18 cellular contexts compared by ENCODE assay signal in genomic region chr15:66809664-66810063, GRCh38.
DNase-seq lines count a peak whose midpoint lies in the region; ATAC-seq and TF ChIP-seq lines count a peak whose summit lies in the region.
"Had no signal": no experiment of that assay in that cellular context is flagged by ENCODE, and none has a peak within 500 bp of the region (broad histone marks: within the 10 kb centered on the region; RNA-seq: fewer than 3 reads in every experiment).

No MANE protein-coding gene starts in this region.

- H3K27me3 Mint-ChIP-seq in endodermal cell (ENCODE audit: insufficient read depth) = no peaks in the 10 kb centered on the region

- ATAC-seq in RWPE2 (ENCODE audit: low read depth) = no peak
- ATAC-seq in sciatic nerve = no peak
- ATAC-seq: CD8-positive, alpha-beta T cell; GM23338; HCT116 had no signal

- H3K9me3 Mint-ChIP-seq in endodermal cell = peaks cover 27% of the 10 kb centered on the region
- H3K9me3 Mint-ChIP-seq: CD8-positive, alpha-beta T cell had no signal

- no peak overlapping the region for H3K27ac Mint-ChIP-seq in endodermal cell
- H3K27ac Mint-ChIP-seq: CD4-positive, CD25-positive, alpha-beta regulatory T cell; CD8-positive, alpha-beta T cell; GM23338; H9; HFFc6 had no signal

- H3K36me3 ChIP-seq in RWPE2 (ENCODE audit: low read depth) (no peaks in the 10 kb centered on the region), endodermal cell (ENCODE audit: control insufficient read depth, insufficient read depth, low read length) (no peaks in the 10 kb centered on the region), Peyer's patch (no peaks in the 10 kb centered on the region), colonic mucosa (no peaks in the 10 kb centered on the region)
- H3K36me3 ChIP-seq: BLaER1 had no signal

- no peak overlapping the region for H3K9ac ChIP-seq in endodermal cell (ENCODE audit: extremely low read depth, low read length, poor library complexity, severe bottlenecking)
- no peak overlapping the region for H3K9ac ChIP-seq in colonic mucosa (ENCODE audit: low read depth in 2 of 2, low read length in 2 of 2)
- H3K9ac ChIP-seq: BLaER1 had no signal

- TF ChIP-seq CTCF in RWPE2 (IDR thresholded peaks at IDR 0.05; ENCODE audit: poor library complexity, severe bottlenecking) = no peak
- no peak for TF ChIP-seq CTCF in endodermal cell (conservative IDR thresholded peaks at IDR 0.05)
- no peak for TF ChIP-seq CTCF in Peyer's patch (IDR thresholded peaks at IDR 0.05)
- TF ChIP-seq CTCF in colonic mucosa (IDR thresholded peaks at IDR 0.05) = no peak

- intact Hi-C loops in sciatic nerve (cut with DNase I) = no loop called here
- intact Hi-C loops in colonic mucosa (cut with DNase I) = no loop called here

- H3K27ac ChIP-seq in RWPE2 (ENCODE audit: poor library complexity, severe bottlenecking) (no peak overlapping the region), endodermal cell (ENCODE audit: low read depth, low read length) (no peak overlapping the region), Peyer's patch (no peak overlapping the region), colonic mucosa (no peak overlapping the region)
- H3K27ac ChIP-seq: BLaER1, C4-2B had no signal

- H3K4me3 ChIP-seq in RWPE2 (ENCODE audit: severe bottlenecking) (no peak overlapping the region), endodermal cell (ENCODE audit: low read length) (no peak overlapping the region), Peyer's patch (no peak overlapping the region), colonic mucosa (no peak overlapping the region)
- H3K4me3 ChIP-seq: BLaER1, GM23338 had no signal

- H3K4me3 Mint-ChIP-seq in endodermal cell = no peak overlapping the region
- H3K4me3 Mint-ChIP-seq: CD4-positive, CD25-positive, alpha-beta regulatory T cell; CD8-positive, alpha-beta T cell; GM23338; H9; HFFc6 had no signal

- H3K4me1 Mint-ChIP-seq in endodermal cell = no peaks in the 10 kb centered on the region
- H3K4me1 Mint-ChIP-seq: CD4-positive, CD25-positive, alpha-beta regulatory T cell had no signal

- 94 to 95% methylated on average over 4 of the region's 4 CpGs for WGBS in endodermal cell (ENCODE audit: insufficient coverage in 1 of 2, insufficient read length in 1 of 2), 2 experiments

- no peaks in the 10 kb centered on the region for H3K36me3 Mint-ChIP-seq in endodermal cell (ENCODE audit: low read depth)
- H3K36me3 Mint-ChIP-seq: CD4-positive, CD25-positive, alpha-beta regulatory T cell; CD8-positive, alpha-beta T cell had no signal

- H3K9me3 ChIP-seq in RWPE2 (ENCODE audit: severe bottlenecking) (peaks cover 4% of the 10 kb centered on the region), endodermal cell (ENCODE audit: control insufficient read depth, low read length) (peaks cover 13% of the 10 kb centered on the region), Peyer's patch (peaks cover 0 to 7% (median 3%) of the 10 kb centered on the region in 4 donors), colonic mucosa (no peaks in the 10 kb centered on the region)

- H3K27me3 ChIP-seq in RWPE2 (ENCODE audit: insufficient read depth, poor library complexity, severe bottlenecking) = no peaks in the 10 kb centered on the region
- no peaks in the 10 kb centered on the region for H3K27me3 ChIP-seq in endodermal cell (ENCODE audit: control insufficient read depth, insufficient read depth, low read length, poor library complexity, severe bottlenecking)
- no peaks in the 10 kb centered on the region for H3K27me3 ChIP-seq in Peyer's patch
- no peaks in the 10 kb centered on the region for H3K27me3 ChIP-seq in colonic mucosa
- H3K27me3 ChIP-seq: BLaER1 had no signal

- H3K4me1 ChIP-seq in RWPE2 (ENCODE audit: insufficient read depth, poor library complexity, severe bottlenecking) = peaks cover 3% of the 10 kb centered on the region
- no peaks in the 10 kb centered on the region for H3K4me1 ChIP-seq in endodermal cell (ENCODE audit: control insufficient read depth, insufficient read depth, low read length)
- H3K4me1 ChIP-seq in Peyer's patch = no peaks in the 10 kb centered on the region
- H3K4me1 ChIP-seq in colonic mucosa = no peaks in the 10 kb centered on the region
- H3K4me1 ChIP-seq: BLaER1 had no signal

- TF ChIP-seq POLR2A in Peyer's patch (IDR thresholded peaks at IDR 0.05) = no peak

- DNase-seq in RWPE2 (ENCODE audit: low spot score) (peak; percentile 55), endodermal cell (peak; percentile 20), sciatic nerve (ENCODE audit: low spot score) (peak; percentile 14), Peyer's patch (no peak), COLO668 (lab: John Stamatoyannopoulos, UW; ENCODE audit: unreplicated experiment) (no peak), colonic mucosa (no peak)
- DNase-seq: CD4-positive, CD25-positive, alpha-beta regulatory T cell; CD8-positive, alpha-beta T cell; DMS 273 treated with DMSO at 0.1 percent for 48 hours; DMS53; DMS79 treated with DMSO at 0.1 percent for 48 hours; GF-D8; H9; HFFc6 had no signal

Comparison
In these comparisons a context has a peak if more than half of its experiments do, and no peak if none do; other contexts are left out.
1. DNase-seq: peak in RWPE2 (single experiment), endodermal cell (single experiment) and sciatic nerve (single experiment); none in Peyer's patch (0 of 3), COLO668 (single experiment) and colonic mucosa (single experiment).